ENCODE assay signal across 1 cellular context in genomic region chr3:24197809-24198208, GRCh38.
TF ChIP-seq lines count a peak whose summit lies in the region.

No MANE protein-coding gene starts in this region.

TF ChIP-seq in GM23338, 12 proteins besides CTCF, POLR2A, EP300 and RAD21 (continued from another document):
- TF ChIP-seq NANOG (IDR thresholded peaks at IDR 0.05; ENCODE audit: borderline replicate concordance): no peak
- TF ChIP-seq JUNB (IDR thresholded peaks at IDR 0.05; ENCODE audit: unreplicated experiment): no peak
- no peak for TF ChIP-seq EZH2phosphoT487 (IDR thresholded peaks at IDR 0.05; ENCODE audit: unreplicated experiment)
- no peak for TF ChIP-seq ZNF331 (CRISPR knock-in tag; IDR thresholded peaks at IDR 0.05; ENCODE audit: low read depth)
- TF ChIP-seq ZNF114 (CRISPR knock-in tag; IDR thresholded peaks at IDR 0.05): no peak
- no peak for TF ChIP-seq REST (IDR thresholded peaks at IDR 0.05; ENCODE audit: unreplicated experiment)
- TF ChIP-seq EZH2 (IDR thresholded peaks at IDR 0.05; ENCODE audit: low read depth, unreplicated experiment): no peak
- no peak for TF ChIP-seq STAT1 (IDR thresholded peaks at IDR 0.05; ENCODE audit: unreplicated experiment)
- no peak for TF ChIP-seq POLR2AphosphoS5 (IDR thresholded peaks at IDR 0.05; ENCODE audit: low read depth)
- TF ChIP-seq CREB1 (CRISPR knock-in tag; IDR thresholded peaks at IDR 0.05; ENCODE audit: low read depth): no peak
